ENCODE assay signal across 8 cellular contexts in the genomic region with DNA sequence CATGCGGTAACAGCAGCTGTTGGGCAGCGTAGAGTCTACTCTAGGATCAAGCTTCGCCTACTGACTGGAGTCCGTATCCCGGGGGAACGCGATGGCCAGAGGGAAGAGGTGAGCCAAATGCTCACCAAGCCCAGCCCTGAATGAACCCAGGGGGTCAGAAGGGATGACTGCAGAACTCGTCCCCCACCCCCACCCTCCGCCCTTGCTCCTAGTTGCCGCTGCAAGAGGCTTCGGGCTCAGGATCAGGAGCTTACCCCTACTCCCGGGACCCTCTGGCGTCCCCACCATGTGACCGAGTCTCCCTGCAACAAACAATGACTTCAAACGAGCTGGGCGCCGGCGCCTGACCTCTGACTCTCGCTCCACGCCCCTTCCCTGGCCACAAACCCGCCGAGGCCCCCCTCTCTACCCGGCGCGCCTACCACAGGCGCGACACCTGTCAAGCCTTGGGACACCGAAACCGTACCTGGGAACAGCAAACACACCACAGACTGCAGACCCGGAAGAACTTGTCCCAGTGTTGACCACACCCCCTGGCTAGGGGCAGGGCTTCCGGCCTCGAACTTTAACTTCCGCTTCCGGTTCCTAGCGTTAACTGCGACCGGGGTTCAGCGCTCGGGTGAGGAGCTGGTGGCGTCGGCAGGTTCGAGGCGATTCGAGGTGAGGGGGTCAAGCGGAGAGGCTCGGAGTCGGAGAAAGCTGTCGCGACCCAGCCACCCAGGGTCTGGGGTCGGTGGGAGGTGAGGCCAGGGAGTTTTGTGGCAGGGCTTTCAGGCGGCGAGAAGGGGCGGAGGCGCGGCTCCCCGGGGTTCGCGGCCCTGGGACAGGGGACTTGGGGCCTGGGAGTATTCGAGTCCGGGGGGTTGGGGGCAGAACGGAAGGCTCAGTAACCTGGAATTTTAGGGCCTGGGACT. TPM values are rescaled to one million over a fixed set of nuclear protein-coding genes. Genes with fewer than 3 reads are reported as not detected.
DNase-seq lines count a peak whose midpoint lies in the region; ATAC-seq, FAIRE-seq and TF ChIP-seq lines count a peak whose summit lies in the region.

TSS of gene UBL5 (plus strand) at position 594 of the 914 bp plus-strand sequence. CDS start 420 bp downstream, outside the sequence.

- POLR2A ChIA-PET in HepG2 (lab: Yijun Ruan, JAX) = interaction anchor here (0.6 to 2.2 kb wide), 8 partner anchors 8 to 59 kb away, joined by 3 to 16 read pairs (median 4); partner anchors contain the start of genes FBXL12, PIN1 and ZNF846

- H4K20me1 ChIP-seq in HepG2 (ENCODE audit: insufficient read depth, low read length) = peaks cover 7% of the 10 kb centered on the region

- TF ChIP-seq CTCF in HepG2 (CRISPR knock-in tag; IDR thresholded peaks at IDR 0.05) = peak; percentile 17

- H3K9ac ChIP-seq in HepG2 (ENCODE audit: insufficient read depth, low read depth, low read length) = peak within 1 kb of the TSS; percentile 91

- TF ChIP-seq EP300 in HepG2 (IDR thresholded peaks at IDR 0.05; ENCODE audit: low read depth in 2 of 2, low read length in 2 of 2) (peak in 1 of 2 experiments; percentile 24; a peak in 1 of 4 replicates), HepG2 (CRISPR knock-in tag; IDR thresholded peaks at IDR 0.05; ENCODE audit: borderline replicate concordance) (peak; percentile 33; the same call in 1 of the 2 replicates)

- peaks cover 22% of the 10 kb centered on the region for H3K4me1 ChIP-seq in HepG2 (ENCODE audit: insufficient read depth, low read length)

- no peak within 1 kb of the TSS for H2AFZ ChIP-seq in HepG2 (ENCODE audit: low read length)

- peak within 1 kb of the TSS; percentile 80 to 98 (median 96) for H3K4me3 ChIP-seq in HepG2 (replicated peaks in 1 of 3; ENCODE audit: insufficient read depth in 1 of 3, low read depth in 2 of 3, low read length in 3 of 3)

- intact Hi-C loops in HepG2 (cut with micrococcal nuclease; ENCODE audit: unreplicated experiment) = no loop called here

- no peaks in the 10 kb centered on the region for H3K9me3 ChIP-seq in HepG2 (ENCODE audit: low read length)

- H3K27me3 ChIP-seq in HepG2 (ENCODE audit: control insufficient read depth in 1 of 2, insufficient read depth in 2 of 2, low read length in 2 of 2) = no peaks in the 10 kb centered on the region; a peak in 1 of 5 replicates

- in situ Hi-C loops in HepG2 (cut with HindIII; ENCODE audit: extremely low pct_ligation_motif_present, low pct_unique_long_range_greater_than_20kb) = no loop called here

- DNase-seq in CD1c-positive myeloid dendritic cell (ENCODE audit: extremely low spot score) (peak; percentile 95), NCI-H82 (lab: John Stamatoyannopoulos, UW) (peak; percentile 91), dermis microvascular lymphatic vessel endothelial cell (ENCODE audit: low read depth in 2 of 2) (peak; percentile 77 to 88), HepG2 (ENCODE audit: low spot score) (peak; percentile 91)
- DNase-seq in activated CD4-positive, alpha-beta T cell treated with anti-CD3 and anti-CD28 coated beads, Interleukin-2, amount 50 U/mL, for 48 hours = peak; percentile 87 to 91
- DNase-seq in stimulated activated CD4-positive, alpha-beta T cell treated with anti-CD3 and anti-CD28 coated beads, Interleukin-2, amount 100 ng/mL, for 48 hours = peak; percentile 79 to 84

- H3K27ac ChIP-seq in HepG2 (ENCODE audit: extremely low read length, insufficient read depth, low read length) = peak within 1 kb of the TSS; percentile 83

- peaks cover 39% of the 10 kb centered on the region for H3K79me2 ChIP-seq in HepG2 (ENCODE audit: insufficient read depth, low read length)

- peak; percentile 57 to 91 for TF ChIP-seq POLR2A in HepG2 (IDR thresholded peaks at IDR 0.05; ENCODE audit: insufficient read depth in 1 of 2, low read depth in 2 of 2, low read length in 2 of 2)

- ATAC-seq in GM19438 (IDR thresholded peaks at IDR 0.05; ENCODE audit: low read depth, unreplicated experiment) (peak; percentile 84), HG03571 (IDR thresholded peaks at IDR 0.05; ENCODE audit: unreplicated experiment) (peak; percentile 83), HepG2 (peak; percentile 96)

- H3K4me2 ChIP-seq in HepG2 (ENCODE audit: low read depth, low read length) = peak within 1 kb of the TSS; percentile 98

- H3K36me3 ChIP-seq in HepG2 (replicated peaks in 1 of 2; ENCODE audit: control insufficient read depth in 1 of 2, insufficient read depth in 2 of 2, low read length in 2 of 2) = peaks cover 1 to 8% of the 10 kb centered on the region in 2 experiments; a peak in 3 of 5 replicates

- no peak for TF ChIP-seq RAD21 in HepG2 (CRISPR knock-in tag; IDR thresholded peaks at IDR 0.05)

- BruUV-seq in HepG2 (replicated peaks; lab: Mats Ljungman, UMichigan) = TSS peak; percentile 84

- peak; percentile 96 for FAIRE-seq in HepG2 (lab: Jason Lieb, UNC)

- CTCF ChIA-PET in HepG2 (lab: Yijun Ruan, JAX; ENCODE audit: low intra/inter-chr PET ratio, low total read pairs) = no interaction called here

- WGBS in HepG2 (ENCODE audit: low lambda C conversion rate) = 2% methylated on average over 18 of the region's 61 CpGs

TF ChIP-seq in HepG2, 621 proteins besides CTCF, POLR2A, EP300 and RAD21 (continues in another document):
- no peak for TF ChIP-seq NFE2L2 (IDR thresholded peaks at IDR 0.05; ENCODE audit: low read length)
- no peak for TF ChIP-seq GLI4 (CRISPR knock-in tag; IDR thresholded peaks at IDR 0.05; ENCODE audit: borderline replicate concordance)
- 0 out of 2 replicates have a peak, but pooled peaks have one; percentile 32 for TF ChIP-seq NFKBIZ (CRISPR knock-in tag; IDR thresholded peaks at IDR 0.05)
- no peak for TF ChIP-seq NFIC (IDR thresholded peaks at IDR 0.05; ENCODE audit: low read length)
- TF ChIP-seq ZNF670 (CRISPR knock-in tag; IDR thresholded peaks at IDR 0.05; ENCODE audit: borderline replicate concordance) = peak; percentile 69; the same call in 1 of the 2 replicates
- TF ChIP-seq SALL2 (CRISPR knock-in tag; IDR thresholded peaks at IDR 0.05) = peak; percentile 84; the same call in 1 of the 2 replicates
- TF ChIP-seq ZNF317 (CRISPR knock-in tag; IDR thresholded peaks at IDR 0.05) = no peak
- TF ChIP-seq RXRA (CRISPR knock-in tag; IDR thresholded peaks at IDR 0.05) = peak; percentile 26; the same call in 1 of the 2 replicates
- peak; percentile 91 for TF ChIP-seq RBFOX2 (IDR thresholded peaks at IDR 0.05; ENCODE audit: low read depth, low read length)
- 0 out of 2 replicates have a peak, but pooled peaks have one; percentile 27 for TF ChIP-seq MAF1 (CRISPR knock-in tag; IDR thresholded peaks at IDR 0.05; ENCODE audit: borderline replicate concordance)
- TF ChIP-seq FOXK2 (IDR thresholded peaks at IDR 0.05) = peak; percentile 80
- peak; percentile 75 for TF ChIP-seq ETV5 (CRISPR knock-in tag; IDR thresholded peaks at IDR 0.05; ENCODE audit: borderline replicate concordance)
- no peak for TF ChIP-seq ZMYM2 (CRISPR knock-in tag; IDR thresholded peaks at IDR 0.05)
- TF ChIP-seq FOSL2 (CRISPR knock-in tag; IDR thresholded peaks at IDR 0.05) = peak; percentile 38; the same call in 1 of the 2 replicates
- TF ChIP-seq MLLT10 (CRISPR knock-in tag; IDR thresholded peaks at IDR 0.05) = no peak
- no peak for TF ChIP-seq ZNF75D (CRISPR knock-in tag; IDR thresholded peaks at IDR 0.05; ENCODE audit: borderline replicate concordance)
- no peak for TF ChIP-seq SP1 (IDR thresholded peaks at IDR 0.05)
- TF ChIP-seq SP1 (CRISPR knock-in tag; IDR thresholded peaks at IDR 0.05) = peak; percentile 86
- peak; percentile 99 for TF ChIP-seq SAP130 (CRISPR knock-in tag; IDR thresholded peaks at IDR 0.05; ENCODE audit: low read depth)

RNA-seq across cellular contexts. Expression of gene UBL5, which starts in this region (rescaled TPM):
- total RNA-seq in dermis microvascular lymphatic vessel endothelial cell = 158 and 223 TPM in 2 replicates
- total RNA-seq in HepG2 (2016; rRNA removed; fragmentation: Illumina TruSeq; extraction: Trizol) = 373 and 382 TPM in 2 replicates
- total RNA-seq in HepG2 (2016; cell fraction: cytosol; rRNA removed; fragmentation: Illumina TruSeq; extraction: Trizol; ENCODE audit: low read depth) = 139 and 172 TPM in 2 replicates
- total RNA-seq in HepG2 (2016; cell fraction: insoluble cytoplasmic fraction; rRNA removed; fragmentation: Illumina TruSeq; extraction: Trizol) = 375 and 403 TPM in 2 replicates
- total RNA-seq in HepG2 (2016; cell fraction: membrane; rRNA removed; fragmentation: Illumina TruSeq; extraction: Trizol) = 186 and 246 TPM in 2 replicates
- total RNA-seq in HepG2 (2016; cell fraction: nucleus; rRNA removed; fragmentation: Illumina TruSeq; extraction: Trizol) = 155 and 174 TPM in 2 replicates
- polyA plus RNA-seq in HepG2 (2011; rRNA removed) = 427 and 487 TPM in 2 replicates
- polyA plus RNA-seq in HepG2 (2011; cell fraction: cytosol; rRNA removed) = 507 and 557 TPM in 2 replicates
- 178 and 205 TPM in 2 replicates for polyA plus RNA-seq in HepG2 (2011; cell fraction: nucleus; rRNA removed)
- 308 and 326 TPM in 2 replicates for polyA plus RNA-seq in HepG2 (2012)
- polyA plus RNA-seq in HepG2 (2016; cell fraction: cytosol; fragmentation: Illumina TruSeq; extraction: Trizol; ENCODE audit: low read depth) = 140 and 221 TPM in 2 replicates
- 360 and 409 TPM in 2 replicates for polyA plus RNA-seq in HepG2 (2016; cell fraction: insoluble cytoplasmic fraction; fragmentation: Illumina TruSeq; extraction: Trizol; ENCODE audit: low read depth)
- 156 and 243 TPM in 2 replicates for polyA plus RNA-seq in HepG2 (2016; cell fraction: membrane; fragmentation: Illumina TruSeq; extraction: Trizol; ENCODE audit: low read depth)
- 294 and 307 TPM in 2 replicates for polyA plus RNA-seq in HepG2 (2016; cell fraction: nucleus; fragmentation: Illumina TruSeq; extraction: Trizol; ENCODE audit: insufficient read depth, low read depth)
- polyA minus RNA-seq in HepG2 (2011; rRNA and poly(A)+ RNA removed; ENCODE audit: low replicate concordance) = 47.1 and 96.5 TPM in 2 replicates
- polyA minus RNA-seq in HepG2 (2011; cell fraction: cytosol; rRNA and poly(A)+ RNA removed) = 33.3 and 39.4 TPM in 2 replicates
- 21.3 and 28.2 TPM in 2 replicates for polyA minus RNA-seq in HepG2 (2011; cell fraction: nucleus; rRNA and poly(A)+ RNA removed)

Comparison
In these comparisons a context has a peak if more than half of its experiments do, and no peak if none do; other contexts are left out.
1. Peak in every context shown above with its lines: DNase-seq, ATAC-seq, H3K4me3 ChIP-seq and H3K27ac ChIP-seq.